8 cellular contexts compared by ENCODE assay signal in the genomic region with DNA sequence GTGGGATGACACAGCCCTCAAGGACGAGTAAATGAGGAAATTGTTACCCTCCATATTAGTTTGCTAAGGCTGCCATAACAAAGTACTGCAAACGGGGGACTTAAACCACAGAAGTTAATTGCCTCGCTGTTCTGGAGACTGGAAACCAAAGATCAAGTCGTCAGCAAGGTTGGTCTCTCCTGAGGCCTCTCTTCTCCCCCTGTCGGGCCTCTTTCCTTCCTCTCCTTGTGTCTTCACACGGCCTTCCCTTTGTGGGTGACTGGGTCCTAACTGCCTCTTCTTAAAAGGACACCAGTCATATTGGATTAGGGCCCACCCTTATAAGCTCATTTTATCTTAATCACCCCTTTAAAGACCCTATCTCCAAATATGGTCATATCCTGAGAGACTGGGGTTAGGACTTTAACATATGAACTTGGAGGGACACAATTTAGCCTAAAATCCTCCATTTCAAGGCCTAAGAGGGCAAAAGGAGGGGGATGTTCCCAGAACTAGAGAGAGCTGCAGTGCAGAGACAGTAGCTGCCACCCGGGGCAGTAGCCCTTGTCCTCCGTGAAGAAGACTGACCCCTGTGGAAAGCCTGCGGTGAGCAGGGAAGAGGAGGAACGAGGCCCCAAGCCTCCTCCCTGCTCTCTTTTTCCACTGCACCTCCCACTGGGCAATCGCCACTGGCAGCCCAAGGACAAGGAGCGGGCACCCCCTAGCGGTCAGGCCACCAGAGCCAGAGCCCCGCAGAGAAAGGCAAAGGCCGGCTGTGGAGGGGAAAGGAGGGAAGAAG. TPM values are rescaled to one million over a fixed set of nuclear protein-coding genes. Genes with fewer than 3 reads are reported as not detected.
DNase-seq lines count a peak whose midpoint lies in the region; ATAC-seq and TF ChIP-seq lines count a peak whose summit lies in the region.

No MANE protein-coding gene starts in this region.

- peak; percentile 91 for ATAC-seq in GM19463 (IDR thresholded peaks at IDR 0.05; ENCODE audit: unreplicated experiment)
- peak; percentile 58 for ATAC-seq in HG03558 (IDR thresholded peaks at IDR 0.05; ENCODE audit: extremely low read depth, unreplicated experiment)
- peak; percentile 96 for ATAC-seq in PC-3
- ATAC-seq in activated T-cell treated with anti-CD3 and anti-CD28 coated beads, Interleukin-2, amount 50 U/mL, for 72 hours (replicated peaks in 1 of 2) = peak; percentile 80 to 84

- no peaks in the 10 kb centered on the region for H3K36me3 Mint-ChIP-seq in activated T-cell treated with anti-CD3 and anti-CD28 coated beads, Interleukin-2, amount 50 U/mL, for 72 hours (ENCODE audit: insufficient read depth in 2 of 2)

- TF ChIP-seq CTCF in PC-3 (conservative IDR thresholded peaks at IDR 0.05; ENCODE audit: low read depth, low read length) = peak; percentile 99
- peak; percentile 91 for TF ChIP-seq CTCF in fibroblast of villous mesenchyme (IDR thresholded peaks at IDR 0.05; ENCODE audit: insufficient read depth, low read depth, low read length)

- H3K27ac Mint-ChIP-seq in activated T-cell treated with anti-CD3 and anti-CD28 coated beads, Interleukin-2, amount 50 U/mL, for 72 hours = no peak overlapping the region

- DNase-seq in CMK (ENCODE audit: low read depth) = peak; percentile 83
- peak; percentile 83 for DNase-seq in PC-3
- peak; percentile 72 for DNase-seq in activated T-cell treated with anti-CD3 and anti-CD28 coated beads, Interleukin-2, amount 50 U/mL, for 72 hours
- peak; percentile 47 for DNase-seq in fibroblast of villous mesenchyme (ENCODE audit: low read depth)
- peak; percentile 5 for DNase-seq in non-pigmented ciliary epithelial cell (ENCODE audit: low read depth)
- peak; percentile 78 for DNase-seq in superior temporal gyrus (ENCODE audit: extremely low spot score)

- no peaks in the 10 kb centered on the region for H3K9me3 ChIP-seq in PC-3 (ENCODE audit: low read length)

- peaks cover 82% of the 10 kb centered on the region for H3K27me3 ChIP-seq in PC-3 (ENCODE audit: low read length)

- no peaks in the 10 kb centered on the region for H3K4me1 Mint-ChIP-seq in activated T-cell treated with anti-CD3 and anti-CD28 coated beads, Interleukin-2, amount 50 U/mL, for 72 hours (ENCODE audit: low read depth)

- no peaks in the 10 kb centered on the region for H3F3A ChIP-seq in PC-3 (ENCODE audit: low read length, unreplicated experiment)

- H2AFZ ChIP-seq in PC-3 (ENCODE audit: low read length) = peak overlapping the region; percentile 20; the same call in 1 of the 2 replicates

- no peaks in the 10 kb centered on the region for H4K20me1 ChIP-seq in PC-3 (ENCODE audit: low read length)

- intact Hi-C loops in PC-3 (cut with micrococcal nuclease) = loop anchor here (2.0 kb wide), 2 partner anchors 555 to 1049 kb away; no protein-coding TSS in a partner anchor

- no peak overlapping the region for H3K4me3 ChIP-seq in PC-3 (ENCODE audit: low read length)
- H3K4me3 ChIP-seq in fibroblast of villous mesenchyme (ENCODE audit: low read depth, low read length) = no peak overlapping the region

- peaks cover 46% of the 10 kb centered on the region for H3K27me3 Mint-ChIP-seq in activated T-cell treated with anti-CD3 and anti-CD28 coated beads, Interleukin-2, amount 50 U/mL, for 72 hours (ENCODE audit: low read depth)

- BruUV-seq in PC-3 (replicated peaks; lab: Mats Ljungman, UMichigan) = no TSS peak

- H3K9ac ChIP-seq in PC-3 (ENCODE audit: low read length) = no peak overlapping the region

- POLR2A ChIA-PET in PC-3 (lab: Charles Lee; ENCODE audit: unreplicated experiment) = no interaction called here

- H3K4me2 ChIP-seq in PC-3 (ENCODE audit: low read length) = peak overlapping the region; percentile 16; the same call in 1 of the 2 replicates

- H3K36me3 ChIP-seq in PC-3 (ENCODE audit: low read depth, low read length) = no peaks in the 10 kb centered on the region

- no peak overlapping the region for H3K4me3 Mint-ChIP-seq in activated T-cell treated with anti-CD3 and anti-CD28 coated beads, Interleukin-2, amount 50 U/mL, for 72 hours

- no peaks in the 10 kb centered on the region for H3K4me1 ChIP-seq in PC-3 (ENCODE audit: insufficient read depth, low read length)

- no peaks in the 10 kb centered on the region for H3K9me3 Mint-ChIP-seq in activated T-cell treated with anti-CD3 and anti-CD28 coated beads, Interleukin-2, amount 50 U/mL, for 72 hours

- no peak overlapping the region for H3K27ac ChIP-seq in PC-3 (ENCODE audit: low read length)

- H3K9me2 ChIP-seq in PC-3 (replicated peaks; ENCODE audit: low read length) = no peaks in the 10 kb centered on the region

- H3K79me2 ChIP-seq in PC-3 (ENCODE audit: low read length) = no peaks in the 10 kb centered on the region

- CTCF ChIA-PET in PC-3 (lab: Charles Lee) = no interaction called here

RNA-seq across cellular contexts. Expression of gene CFAP90, which starts 35.0 kb away (rescaled TPM):
- total RNA-seq in PC-3 (2014; rRNA removed) = 0.58 TPM in 1 of 2 replicates, not detected in the other
- not detected for total RNA-seq in activated T-cell treated with anti-CD3 and anti-CD28 coated beads, Interleukin-2, amount 50 U/mL, for 72 hours
- not detected in 2 replicates for total RNA-seq in fibroblast of villous mesenchyme

RNA-seq across cellular contexts. Expression of gene FASTKD3, which starts 52.9 kb away (rescaled TPM):
- total RNA-seq in PC-3 (2014; rRNA removed) = 9.2 and 16.5 TPM in 2 replicates
- total RNA-seq in activated T-cell treated with anti-CD3 and anti-CD28 coated beads, Interleukin-2, amount 50 U/mL, for 72 hours = 10 to 100 TPM in 1 of 2 donors, 1 to 10 TPM in 1; 8.5 to 12.3 TPM
- total RNA-seq in fibroblast of villous mesenchyme = 11.3 and 22.0 TPM in 2 replicates

RNA-seq across cellular contexts. Expression of gene MTRR, which starts 53.0 kb away (rescaled TPM):
- total RNA-seq in PC-3 (2014; rRNA removed) = 64.9 and 68.3 TPM in 2 replicates
- total RNA-seq in activated T-cell treated with anti-CD3 and anti-CD28 coated beads, Interleukin-2, amount 50 U/mL, for 72 hours = 10 to 100 TPM; 65.0 to 67.6 TPM
- 33.2 and 41.5 TPM in 2 replicates for total RNA-seq in fibroblast of villous mesenchyme

Comparison
In these comparisons a context has a peak if more than half of its experiments do, and no peak if none do; other contexts are left out.
1. DNase-seq: peak in every context shown above with its lines; median percentile 83 in CMK; 83 in PC-3; 78 in superior temporal gyrus; 72 in activated T-cell treated with anti-CD3 and anti-CD28 coated beads, Interleukin-2, amount 50 U/mL, for 72 hours; 47 in fibroblast of villous mesenchyme; 5 in non-pigmented ciliary epithelial cell.